7 cellular contexts compared by ENCODE assay signal in genomic region chr11:67318239-67318555, GRCh38. TPM values are rescaled to one million over a fixed set of nuclear protein-coding genes. Genes with fewer than 3 reads are reported as not detected.
A peak's percentile ranks its signal among the peaks of the same experiment; 100 is the strongest.
DNase-seq lines count a peak whose midpoint lies in the region; ATAC-seq, FAIRE-seq and TF ChIP-seq lines count a peak whose summit lies in the region.

No MANE protein-coding gene starts in this region.

- H3K27me3 Mint-ChIP-seq in T-cell: no peaks in the 10 kb centered on the region

- H3K9me3 Mint-ChIP-seq in T-cell: no peaks in the 10 kb centered on the region

- DNase-seq in HCT116 (ENCODE audit: low read depth, low spot score) (no peak), T-cell (peak in 2 of 34 experiments; percentile 7 to 26), heart right ventricle (no peak), small intestine (no peak), NCI-H2029 (lab: John Stamatoyannopoulos, UW) (no peak)
- no peak for DNase-seq in stimulated activated CD4-positive, alpha-beta T cell treated with anti-CD3 and anti-CD28 coated beads, Interleukin-4, amount 100 ng/mL, for 4 hours

- no peaks in the 10 kb centered on the region for H3K9me3 ChIP-seq in HCT116 (ENCODE audit: control insufficient read depth in 1 of 2, insufficient read depth in 1 of 2, low read depth in 1 of 2, low read length in 2 of 2)
- H3K9me3 ChIP-seq in heart right ventricle: no peaks in the 10 kb centered on the region
- no peaks in the 10 kb centered on the region for H3K9me3 ChIP-seq in small intestine (ENCODE audit: control insufficient read depth, low read depth)

- no peaks in the 10 kb centered on the region for H4K20me1 ChIP-seq in HCT116 (ENCODE audit: insufficient read depth)

- H3K4me1 ChIP-seq in HCT116 (ENCODE audit: control insufficient read depth in 1 of 2, insufficient read depth in 2 of 2, low read length in 2 of 2): peaks cover 3 to 20% of the 10 kb centered on the region in 2 experiments; a peak in 3 of 4 replicates
- peaks cover 4 to 23% (median 19%) of the 10 kb centered on the region in 9 donors for H3K4me1 ChIP-seq in heart right ventricle
- H3K4me1 ChIP-seq in small intestine (ENCODE audit: control insufficient read depth in 2 of 2, insufficient read depth in 1 of 2, low read depth in 1 of 2, low read length in 1 of 2): no peaks in the 10 kb centered on the region

- CTCF ChIA-PET in HCT116 (lab: Charles Lee) (interaction anchor here (0.8 to 3.2 kb wide), 12 partner anchors 15 to 290 kb away, joined by 3 to 60 read pairs (median 9); partner anchors contain the start of genes GRK2, POLD4 and SSH3), T-cell (lab: Charles Lee) (interaction anchor here in 1 of 2 donors (1.4 to 2.1 kb wide), 2 partner anchors 40 to 55 kb away, joined by 5 to 20 read pairs; no protein-coding TSS in a partner anchor)

- TF ChIP-seq POLR2A in HCT116 (IDR thresholded peaks at IDR 0.05; ENCODE audit: borderline replicate concordance, extremely low read depth, insufficient read depth, insufficient read length): no peak

- no peak overlapping the region for H2AFZ ChIP-seq in HCT116 (ENCODE audit: low read depth, low read length, poor library complexity, severe bottlenecking)

- H3K4me3 Mint-ChIP-seq in T-cell: peak overlapping the region; percentile 93 to 98 (median 94)

- H3K36me3 Mint-ChIP-seq in T-cell: peaks cover 5% of the 10 kb centered on the region

- RAD21 ChIA-PET in HCT116 (lab: Charles Lee; ENCODE audit: low non-redundant PET in 1 of 2, low total read pairs in 2 of 2, uncharacterized antibody in 2 of 2, unreplicated experiment in 2 of 2): interaction anchor here (1.1 to 2.4 kb wide), 5 partner anchors 15 to 64 kb away, joined by 4 to 8 read pairs (median 5); no protein-coding TSS in a partner anchor

- TSS peak; percentile 39 for BruUV-seq in HCT116 (replicated peaks; lab: Mats Ljungman, UMichigan)

- intact Hi-C loops in HCT116 (cut with micrococcal nuclease): no loop called here
- intact Hi-C loops in heart right ventricle (cut with DNase I): loop anchor here in 5 of 10 donors (5.0 to 10.0 kb wide), 3 partner anchors 51 to 233 kb away; partner anchors contain the start of gene GRK2 (in 1 of the 5)

- H3K27ac ChIP-seq in HCT116 (ENCODE audit: low read depth, low read length) (peak overlapping the region; percentile 87), heart right ventricle (peak overlapping the region in 6 of 10 donors; percentile 90 to 97 (median 95)), small intestine (ENCODE audit: low read depth in 1 of 2, low read length in 1 of 2) (no peak overlapping the region)

- no peaks in the 10 kb centered on the region for H3K36me3 ChIP-seq in HCT116 (ENCODE audit: control insufficient read depth in 1 of 2, insufficient read depth in 2 of 2, low read length in 2 of 2)
- H3K36me3 ChIP-seq in heart right ventricle: peaks cover 0 to 7% (median 0%) of the 10 kb centered on the region in 9 donors
- no peaks in the 10 kb centered on the region for H3K36me3 ChIP-seq in small intestine (ENCODE audit: control insufficient read depth in 2 of 2, insufficient read depth in 2 of 2, low read length in 2 of 2)

- H3K79me2 ChIP-seq in HCT116 (ENCODE audit: insufficient read depth, low read length): peaks cover 11% of the 10 kb centered on the region; the same call in 1 of the 2 replicates

- no peak for TF ChIP-seq RAD21 in HCT116 (IDR thresholded peaks at IDR 0.05; ENCODE audit: low read depth)

- ATAC-seq in HCT116: no peak; the same call in 1 of the 2 replicates
- peak; percentile 5 to 54 (median 47) for ATAC-seq in T-cell (replicated peaks in 1 of 4)
- no peak for ATAC-seq in heart right ventricle
- no peak for ATAC-seq in HG02798 (IDR thresholded peaks at IDR 0.05; ENCODE audit: poor library complexity, unreplicated experiment)

- H3K4me1 Mint-ChIP-seq in T-cell: peaks cover 26 to 52% (median 34%) of the 10 kb centered on the region in 3 donors

- no peak for TF ChIP-seq CTCF in HCT116 (IDR thresholded peaks at IDR 0.05 in 2 of 3, conservative IDR thresholded peaks at IDR 0.05 in 1 of 3; ENCODE audit: borderline replicate concordance in 1 of 3, insufficient read depth in 1 of 3, low read depth in 2 of 3, low read length in 2 of 3)
- no peak for TF ChIP-seq CTCF in heart right ventricle (IDR thresholded peaks at IDR 0.05)

- peak overlapping the region; percentile 78 for H3K4me2 ChIP-seq in HCT116 (ENCODE audit: low read length)

- FAIRE-seq in small intestine (lab: Jason Lieb, UNC): no peak

- WGBS in heart right ventricle, 2 donors: 0 to 2% methylated on average over 14 of the region's 14 CpGs
- WGBS in small intestine, 3 donors: 0 to 1% (median 0%) methylated on average over 14 of the region's 14 CpGs

- no peaks in the 10 kb centered on the region for H3K9me2 ChIP-seq in HCT116 (ENCODE audit: insufficient read depth)

- peak overlapping the region; percentile 31 to 39 for H3K27ac Mint-ChIP-seq in T-cell

- H3K4me3 ChIP-seq in HCT116 (replicated peaks in 1 of 2; ENCODE audit: low read depth in 1 of 2, low read length in 2 of 2): peak overlapping the region; percentile 81 to 90
- H3K4me3 ChIP-seq in heart right ventricle: peak overlapping the region; percentile 68 to 94 (median 78)
- H3K4me3 ChIP-seq in small intestine (ENCODE audit: low read depth in 1 of 2, low read length in 2 of 2): peak overlapping the region; percentile 63 to 78

- H3K27me3 ChIP-seq in HCT116 (ENCODE audit: insufficient read depth, low read length): no peaks in the 10 kb centered on the region
- H3K27me3 ChIP-seq in heart right ventricle: no peaks in the 10 kb centered on the region
- no peaks in the 10 kb centered on the region for H3K27me3 ChIP-seq in small intestine (ENCODE audit: control insufficient read depth in 2 of 2, insufficient read depth in 2 of 2, low read length in 2 of 2)

- peak overlapping the region; percentile 88 for H3K9ac ChIP-seq in HCT116 (ENCODE audit: low read length)

- POLR2A ChIA-PET in HCT116 (lab: Charles Lee): interaction anchor here (1.8 kb wide), 1 partner anchor 79 kb away, joined by 5 read pairs; no protein-coding TSS in a partner anchor
- POLR2A ChIA-PET in T-cell (lab: Charles Lee): interaction anchor here in 1 of 2 donors (1.3 kb wide), 1 partner anchor 78 kb away, joined by 4 read pairs; no protein-coding TSS in a partner anchor

TF ChIP-seq in HCT116, 20 proteins besides CTCF, POLR2A, EP300 and RAD21 (continues in another document):
- TF ChIP-seq ZNF274 (IDR thresholded peaks at IDR 0.05; ENCODE audit: low read depth, low read length) (no peak), YY1 (IDR thresholded peaks at IDR 0.05; ENCODE audit: extremely low read depth, insufficient replicate concordance, low read depth, low read length) (no peak), EZH2phosphoT487 (IDR thresholded peaks at IDR 0.05; ENCODE audit: borderline replicate concordance) (no peak), REST (IDR thresholded peaks at IDR 0.05; ENCODE audit: low read depth) (no peak)

RNA-seq across cellular contexts. Expression of gene SSH3, which starts 14.9 kb away (rescaled TPM):
- total RNA-seq in HCT116 (2021; ENCODE audit: unreplicated experiment): 57.8 TPM
- polyA plus RNA-seq in HCT116 (2012): 49.4 and 55.1 TPM in 2 replicates
- 10 to 100 TPM; 11.5 to 30.9 (median 26.7) TPM for total RNA-seq in T-cell
- total RNA-seq in heart right ventricle: 10 to 100 TPM; 11.9 to 21.2 (median 15.6) TPM
- polyA plus RNA-seq in heart right ventricle: 10 to 100 TPM in 1 of 2 donors, 1 to 10 TPM in 1; 7.8 to 15.5 TPM
- 10 to 100 TPM; 27.5 to 55.2 (median 29.7) TPM for polyA plus RNA-seq in small intestine

RNA-seq across cellular contexts. Expression of gene ANKRD13D, which starts 29.1 kb away (rescaled TPM):
- total RNA-seq in HCT116 (2021; ENCODE audit: unreplicated experiment) (61.1 TPM), T-cell (100 to 1,000 TPM; 150 to 249 (median 237) TPM), heart right ventricle (10 to 100 TPM in 6 of 10 donors, 1 to 10 TPM in 4; 7.9 to 21.0 (median 12.3) TPM)
- 31.8 and 36.8 TPM in 2 replicates for polyA plus RNA-seq in HCT116 (2012)
- polyA plus RNA-seq in heart right ventricle (10 to 100 TPM; 14.2 to 39.4 TPM), small intestine (10 to 100 TPM in 2 of 3 donors, 1 to 10 TPM in 1; 7.8 to 24.1 (median 16.2) TPM)

RNA-seq across cellular contexts. Expression of gene POLD4, which starts 35.1 kb away (rescaled TPM):
- 44.2 TPM for total RNA-seq in HCT116 (2021; ENCODE audit: unreplicated experiment)
- polyA plus RNA-seq in HCT116 (2012): 101 and 113 TPM in 2 replicates
- 100 to 1,000 TPM in 2 of 5 donors, 10 to 100 TPM in 3; 55.1 to 107 (median 98.0) TPM for total RNA-seq in T-cell
- 10 to 100 TPM; 30.4 to 80.1 (median 39.6) TPM for total RNA-seq in heart right ventricle
- 100 to 1,000 TPM in 1 of 2 donors, 10 to 100 TPM in 1; 66.6 to 214 TPM for polyA plus RNA-seq in heart right ventricle
- 100 to 1,000 TPM; 153 to 492 (median 467) TPM for polyA plus RNA-seq in small intestine

RNA-seq across cellular contexts. Expression of gene GRK2, which starts 51.9 kb away (rescaled TPM):
- total RNA-seq in HCT116 (2021; ENCODE audit: unreplicated experiment): 83.0 TPM
- polyA plus RNA-seq in HCT116 (2012): 94.4 and 117 TPM in 2 replicates
- 100 to 1,000 TPM; 267 to 394 (median 382) TPM for total RNA-seq in T-cell
- total RNA-seq in heart right ventricle: 10 to 100 TPM; 34.2 to 60.9 (median 44.0) TPM
- polyA plus RNA-seq in heart right ventricle: 10 to 100 TPM; 48.0 to 65.0 TPM
- polyA plus RNA-seq in small intestine: 100 to 1,000 TPM in 2 of 3 donors, 10 to 100 TPM in 1; 97.4 to 153 (median 106) TPM

RNA-seq across cellular contexts. Expression of gene CLCF1, which starts 55.2 kb away (rescaled TPM):
- total RNA-seq in HCT116 (2021; ENCODE audit: unreplicated experiment) (12.2 TPM), T-cell (1 to 10 TPM; 2.2 to 8.5 (median 4.1) TPM), heart right ventricle (1 to 10 TPM in 6 of 10 donors, under 1 TPM in 4; 0.31 to 2.2 (median 1.0) TPM)
- polyA plus RNA-seq in HCT116 (2012): 18.3 and 20.2 TPM in 2 replicates
- polyA plus RNA-seq in heart right ventricle (10 to 100 TPM in 1 of 2 donors, 1 to 10 TPM in 1; 2.6 to 12.3 TPM), small intestine (1 to 10 TPM in 2 of 3 donors, not detected in 1; 1.4 to 3.0 TPM)

Comparison
In these comparisons a context has a peak if more than half of its experiments do, and no peak if none do; other contexts are left out.
1. ATAC-seq: peak in T-cell (4 of 4); none in HCT116 (single experiment), heart right ventricle (0 of 8) and HG02798 (single experiment).
2. H3K27ac ChIP-seq: peak in HCT116 (single experiment) and heart right ventricle (6 of 10); none in small intestine (0 of 2).
3. Peak in every context shown above with its lines, with median percentiles within 50 percentile points of each other: H3K4me3 ChIP-seq.